ENCODE assay signal across 8 cellular contexts in the genomic region with DNA sequence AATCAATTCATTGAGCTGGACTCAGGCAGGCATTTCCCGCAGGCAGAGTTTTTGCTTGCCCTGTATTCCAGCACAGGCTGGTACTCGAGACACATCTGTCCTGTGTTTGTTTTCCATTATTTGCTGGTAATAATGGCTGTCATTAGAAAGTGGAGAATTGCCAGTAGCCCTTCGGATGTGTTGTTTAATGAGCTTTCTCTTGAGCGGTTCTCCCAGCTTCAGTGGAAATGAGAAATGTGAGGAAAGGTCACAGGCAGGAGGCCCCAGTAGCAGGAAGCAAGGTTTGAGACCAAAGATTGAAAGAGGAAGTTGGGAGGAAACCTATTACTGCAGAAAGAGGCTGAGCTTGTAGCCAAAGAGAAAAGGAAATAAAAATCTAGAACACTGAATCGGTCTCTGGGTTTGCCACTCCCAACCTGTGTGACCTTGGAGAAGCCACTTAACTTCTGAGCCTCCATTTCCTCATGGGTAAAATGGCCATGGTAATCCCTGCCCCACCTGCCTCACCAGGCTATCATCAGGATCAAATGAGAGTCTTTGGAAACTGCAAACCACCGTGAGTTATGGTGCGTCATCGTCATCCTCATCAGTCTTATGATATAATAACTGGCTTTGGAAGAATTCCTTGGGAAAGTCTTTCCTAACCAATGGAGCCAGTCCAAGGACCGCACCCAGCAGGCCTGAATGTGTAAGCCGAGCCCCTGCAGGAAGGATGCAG.
DNase-seq lines count a peak whose midpoint lies in the region; ATAC-seq, FAIRE-seq and TF ChIP-seq lines count a peak whose summit lies in the region.

No MANE protein-coding gene starts in this region.

- H3K4me1 Mint-ChIP-seq in natural killer cell = peaks cover 31 to 47% of the 10 kb centered on the region in 2 donors

- CTCF ChIA-PET in A549 (lab: Yijun Ruan, JAX) = interaction anchor here (0.6 to 1.8 kb wide), 7 partner anchors 12 to 288 kb away, joined by 3 to 5 read pairs (median 4); no protein-coding TSS in a partner anchor

- no peak for TF ChIP-seq CTCF in A549 (IDR thresholded peaks at IDR 0.05)
- TF ChIP-seq CTCF in HFF-Myc (IDR thresholded peaks at IDR 0.05; ENCODE audit: low read depth, low read length, missing control alignments) = no peak
- TF ChIP-seq CTCF in natural killer cell (IDR thresholded peaks at IDR 0.05) = no peak

- in situ Hi-C loops in G401 (cut with HindIII; ENCODE audit: low sequenced_read_pairs) = no loop called here

- H3K9me3 Mint-ChIP-seq in natural killer cell = no peaks in the 10 kb centered on the region

- FAIRE-seq in A549 (lab: Jason Lieb, UNC) = no peak

- H3K36me3 Mint-ChIP-seq in natural killer cell = peaks cover 4% of the 10 kb centered on the region

- H3K4me3 ChIP-seq in A549 (no peak overlapping the region), HFF-Myc (replicated peaks; ENCODE audit: low read depth, low read length) (no peak overlapping the region)

- TF ChIP-seq POLR2A in A549 (IDR thresholded peaks at IDR 0.05; ENCODE audit: low read length) = no peak

- no peak overlapping the region for H3K4me3 Mint-ChIP-seq in natural killer cell

- ATAC-seq in A549 = peak; percentile 73 to 82
- ATAC-seq in natural killer cell = no peak
- ATAC-seq in GM19035 (IDR thresholded peaks at IDR 0.05; ENCODE audit: unreplicated experiment) = no peak

- H3K9me3 ChIP-seq in A549 = no peaks in the 10 kb centered on the region

- H3K27ac ChIP-seq in A549 = peak overlapping the region; percentile 66 to 85

- TF ChIP-seq EP300 in A549 (IDR thresholded peaks at IDR 0.05) = peak in 1 of 2 experiments; percentile 50; a peak in 1 of 5 replicates

- H3K4me2 ChIP-seq in A549 = peak overlapping the region; percentile 41

- POLR2A ChIA-PET in A549 (lab: Yijun Ruan, JAX) = no interaction called here

- DNase-seq in A549 (ENCODE audit: low read depth in 1 of 2, low spot score in 1 of 2) (peak; percentile 54 to 78), HFF-Myc (ENCODE audit: extremely low read depth, low read depth) (peak; percentile 27), OCI-M1 (lab: John Stamatoyannopoulos, UW) (peak; percentile 36), dedifferentiated amniotic fluid mesenchymal stem cell (ENCODE audit: extremely low spot score) (peak; percentile 78), natural killer cell (no peak), G401 (ENCODE audit: low spot score) (no peak), T-helper 9 cell (no peak)

- peak overlapping the region; percentile 49 to 84 for H3K27ac Mint-ChIP-seq in natural killer cell

- intact Hi-C loops in natural killer cell (cut with micrococcal nuclease) = no loop called here

- WGBS in A549 (ENCODE audit: missing lambda C conversion rate) = 46% methylated on average over 10 of the region's 10 CpGs

- TF ChIP-seq RAD21 in A549 (conservative IDR thresholded peaks at IDR 0.05 in 1 of 2, IDR thresholded peaks at IDR 0.05 in 1 of 2) = no peak

- H3K4me1 ChIP-seq in A549 = peaks cover 39% of the 10 kb centered on the region

- H3K27me3 Mint-ChIP-seq in natural killer cell (ENCODE audit: low read depth in 2 of 2) = no peaks in the 10 kb centered on the region

TF ChIP-seq in A549, 52 proteins besides CTCF, POLR2A, EP300 and RAD21:
- TF ChIP-seq KDM5A (IDR thresholded peaks at IDR 0.05) = no peak
- TF ChIP-seq FOSL2 (IDR thresholded peaks at IDR 0.05) = no peak
- peak; percentile 56 for TF ChIP-seq FOSL2 (CRISPR knock-in tag; IDR thresholded peaks at IDR 0.05)
- TF ChIP-seq CEBPB (IDR thresholded peaks at IDR 0.05) = 0 out of 4 replicates have a peak, but pooled peaks of 1 of the 2 experiments have one; percentile 28

Comparison
In these comparisons a context has a peak if more than half of its experiments do, and no peak if none do; other contexts are left out.
1. ATAC-seq: peak in A549 (2 of 2); none in natural killer cell (0 of 3) and GM19035 (single experiment).
2. DNase-seq: peak in A549 (2 of 2), HFF-Myc (single experiment), OCI-M1 (single experiment) and dedifferentiated amniotic fluid mesenchymal stem cell (single experiment); none in natural killer cell (single experiment), G401 (single experiment) and T-helper 9 cell (single experiment).